ENCODE assay signal across 33 cellular contexts in genomic region chrX:34901761-34902160, GRCh38. TPM values are rescaled to one million over a fixed set of nuclear protein-coding genes. Genes with fewer than 3 reads are reported as not detected.
"Had no signal": no experiment of that assay in that cellular context is flagged by ENCODE, and none has a peak within 500 bp of the region (broad histone marks: within the 10 kb centered on the region; RNA-seq: fewer than 3 reads in every experiment).

No MANE protein-coding gene starts in this region.

- H3K4me3 Mint-ChIP-seq: activated CD4-positive, alpha-beta T cell treated with anti-CD3 and anti-CD28 coated beads for 36 hours; activated CD8-positive, alpha-beta memory T cell treated with anti-CD3 and anti-CD28 coated beads, Interleukin-2, amount 10 ng/mL, durations not matched to agents 7 days and 5 days; activated CD8-positive, alpha-beta T cell treated with anti-CD3 and anti-CD28 coated beads, Interleukin-2, amount 10 ng/mL, durations not matched to agents 7 days and 5 days; activated naive CD4-positive, alpha-beta T cell treated with anti-CD3 and anti-CD28 coated beads, Interleukin-2, amount 50 U/mL, for 24 hours; activated naive CD8-positive, alpha-beta T cell treated with anti-CD3 and anti-CD28 coated beads, Interleukin-2, amount 50 U/mL, for 24 hours; central memory CD8-positive, alpha-beta T cell; dendritic cell treated with granulocyte-macrophage colony-stimulating factor and Interleukin-4, amounts not matched to agents 40 ng/mL and 50 ng/mL, for 4 days; immature natural killer cell; naive thymus-derived CD4-positive, alpha-beta T cell had no signal

- H3K27me3 ChIP-seq: esophagus squamous epithelium, heart left ventricle, sigmoid colon, tibial nerve had no signal

- DNase-seq: activated CD4-positive, alpha-beta T cell treated with anti-CD3 and anti-CD28 coated beads for 36 hours; activated CD4-positive, CD25-positive, alpha-beta regulatory T cell; activated CD8-positive, alpha-beta memory T cell treated with anti-CD3 and anti-CD28 coated beads, Interleukin-2, amount 10 ng/mL, durations not matched to agents 7 days and 5 days; activated CD8-positive, alpha-beta T cell treated with anti-CD3 and anti-CD28 coated beads, Interleukin-2, amount 10 ng/mL, durations not matched to agents 7 days and 5 days; activated naive CD8-positive, alpha-beta T cell treated with anti-CD3 and anti-CD28 coated beads, Interleukin-2, amount 50 U/mL, for 24 hours; activated T-cell treated with anti-CD3 and anti-CD28 coated beads, Interleukin-2, amount 50 U/mL, for 48 hours; amygdala; effector CD4-positive, alpha-beta T cell; esophagus squamous epithelium; heart left ventricle; hypothalamus; immature natural killer cell; midbrain; naive thymus-derived CD4-positive, alpha-beta T cell; psoas muscle; sigmoid colon; stimulated activated CD4-positive, alpha-beta T cell treated with anti-CD3 and anti-CD28 coated beads, Interleukin-15, amount 100 ng/mL, for 24 hours; stimulated activated CD4-positive, alpha-beta T cell treated with anti-CD3 and anti-CD28 coated beads, Interleukin-2, amount 100 ng/mL, for 24 hours; stimulated activated naive CD4-positive, alpha-beta T cell had no signal

- ATAC-seq: activated CD4-positive, alpha-beta T cell treated with anti-CD3 and anti-CD28 coated beads for 36 hours; activated CD8-positive, alpha-beta memory T cell treated with anti-CD3 and anti-CD28 coated beads, Interleukin-2, amount 10 ng/mL, durations not matched to agents 7 days and 5 days; activated CD8-positive, alpha-beta T cell treated with anti-CD3 and anti-CD28 coated beads, Interleukin-2, amount 10 ng/mL, durations not matched to agents 7 days and 5 days; activated naive CD8-positive, alpha-beta T cell treated with anti-CD3 and anti-CD28 coated beads, Interleukin-2, amount 50 U/mL, for 24 hours; heart left ventricle; naive thymus-derived CD4-positive, alpha-beta T cell; psoas muscle had no signal

- H3K27ac Mint-ChIP-seq: activated CD4-positive, alpha-beta T cell treated with anti-CD3 and anti-CD28 coated beads for 36 hours; activated CD8-positive, alpha-beta memory T cell treated with anti-CD3 and anti-CD28 coated beads, Interleukin-2, amount 10 ng/mL, durations not matched to agents 7 days and 5 days; activated CD8-positive, alpha-beta T cell treated with anti-CD3 and anti-CD28 coated beads, Interleukin-2, amount 10 ng/mL, durations not matched to agents 7 days and 5 days; activated naive CD4-positive, alpha-beta T cell treated with anti-CD3 and anti-CD28 coated beads, Interleukin-2, amount 50 U/mL, for 24 hours; activated naive CD8-positive, alpha-beta T cell treated with anti-CD3 and anti-CD28 coated beads, Interleukin-2, amount 50 U/mL, for 24 hours; activated T-helper 2 cell treated with anti-CD3 and anti-CD28 coated beads, Interferon-gamma antibody, Interleukin-2, Interleukin-4, amounts not matched to agents 10 μg/mL and 5 μg/mL and 100 μg/mL, durations not matched to agents 14 hours and 24 hours and 36 hours; dendritic cell treated with granulocyte-macrophage colony-stimulating factor and Interleukin-4, amounts not matched to agents 40 ng/mL and 50 ng/mL, for 4 days; immature natural killer cell; naive thymus-derived CD4-positive, alpha-beta T cell had no signal

- H3K4me1 Mint-ChIP-seq: activated CD4-positive, alpha-beta T cell treated with anti-CD3 and anti-CD28 coated beads for 36 hours; activated CD8-positive, alpha-beta memory T cell treated with anti-CD3 and anti-CD28 coated beads, Interleukin-2, amount 10 ng/mL, durations not matched to agents 7 days and 5 days; activated naive CD4-positive, alpha-beta T cell treated with anti-CD3 and anti-CD28 coated beads, Interleukin-2, amount 50 U/mL, for 24 hours; activated naive CD8-positive, alpha-beta T cell treated with anti-CD3 and anti-CD28 coated beads, Interleukin-2, amount 50 U/mL, for 24 hours; central memory CD8-positive, alpha-beta T cell; immature natural killer cell; naive thymus-derived CD4-positive, alpha-beta T cell had no signal

- H3K27ac ChIP-seq: epithelial cell of prostate, esophagus squamous epithelium, heart left ventricle, parathyroid adenoma, psoas muscle, sigmoid colon, tibial nerve had no signal

- H3K4me3 ChIP-seq: esophagus squamous epithelium, heart left ventricle, psoas muscle, sigmoid colon, tibial nerve had no signal

- FAIRE-seq: bronchial epithelial cell, endometrium had no signal

- H3K9me3 Mint-ChIP-seq: activated naive CD8-positive, alpha-beta T cell treated with anti-CD3 and anti-CD28 coated beads, Interleukin-2, amount 50 U/mL, for 24 hours; dendritic cell treated with granulocyte-macrophage colony-stimulating factor and Interleukin-4, amounts not matched to agents 40 ng/mL and 50 ng/mL, for 4 days had no signal

- H3K36me3 ChIP-seq: esophagus squamous epithelium, heart left ventricle, sigmoid colon, tibial nerve had no signal

- H3K36me3 Mint-ChIP-seq: activated CD8-positive, alpha-beta memory T cell treated with anti-CD3 and anti-CD28 coated beads, Interleukin-2, amount 10 ng/mL, durations not matched to agents 7 days and 5 days; activated naive CD4-positive, alpha-beta T cell treated with anti-CD3 and anti-CD28 coated beads, Interleukin-2, amount 50 U/mL, for 24 hours; immature natural killer cell; naive thymus-derived CD4-positive, alpha-beta T cell had no signal

- H3K27me3 Mint-ChIP-seq: activated CD4-positive, alpha-beta T cell treated with anti-CD3 and anti-CD28 coated beads for 36 hours; activated CD8-positive, alpha-beta memory T cell treated with anti-CD3 and anti-CD28 coated beads, Interleukin-2, amount 10 ng/mL, durations not matched to agents 7 days and 5 days; activated naive CD4-positive, alpha-beta T cell treated with anti-CD3 and anti-CD28 coated beads, Interleukin-2, amount 50 U/mL, for 24 hours; activated naive CD8-positive, alpha-beta T cell treated with anti-CD3 and anti-CD28 coated beads, Interleukin-2, amount 50 U/mL, for 24 hours; central memory CD8-positive, alpha-beta T cell; dendritic cell treated with granulocyte-macrophage colony-stimulating factor and Interleukin-4, amounts not matched to agents 40 ng/mL and 50 ng/mL, for 4 days; naive thymus-derived CD4-positive, alpha-beta T cell had no signal

- H3K4me1 ChIP-seq: esophagus squamous epithelium, heart left ventricle, parathyroid adenoma, psoas muscle, sigmoid colon, tibial nerve had no signal

- H3K9me3 ChIP-seq: esophagus squamous epithelium, heart left ventricle, psoas muscle, sigmoid colon, tibial nerve had no signal

RNA-seq across cellular contexts. Expression of gene FAM47B, which starts 40.8 kb away (rescaled TPM):
- total RNA-seq: activated CD4-positive, alpha-beta T cell treated with anti-CD3 and anti-CD28 coated beads for 36 hours; activated CD8-positive, alpha-beta memory T cell treated with anti-CD3 and anti-CD28 coated beads, Interleukin-2, amount 10 ng/mL, durations not matched to agents 7 days and 5 days; activated CD8-positive, alpha-beta T cell treated with anti-CD3 and anti-CD28 coated beads, Interleukin-2, amount 10 ng/mL, durations not matched to agents 7 days and 5 days; activated T-helper 2 cell treated with anti-CD3 and anti-CD28 coated beads, Interferon-gamma antibody, Interleukin-2, Interleukin-4, amounts not matched to agents 10 μg/mL and 5 μg/mL and 100 μg/mL, durations not matched to agents 14 hours and 24 hours and 36 hours; bronchial epithelial cell; esophagus squamous epithelium; heart left ventricle; kidney epithelial cell; lower leg skin; naive thymus-derived CD4-positive, alpha-beta T cell; psoas muscle; sigmoid colon; temporal lobe; tibial nerve; urinary bladder had no signal
- polyA plus RNA-seq: heart left ventricle; immature natural killer cell; naive thymus-derived CD4-positive, alpha-beta T cell; neural cell; psoas muscle; sigmoid colon; urinary bladder had no signal
